Comparison of ENCODE assay signal across 12 cellular contexts in genomic region chr9:27179245-27179870, GRCh38.
"Had no signal": no experiment of that assay in that cellular context is flagged by ENCODE, and none has a peak within 500 bp of the region (broad histone marks: within the 10 kb centered on the region; RNA-seq: fewer than 3 reads in every experiment).

No MANE protein-coding gene starts in this region.

- H3K4me3 ChIP-seq: gastroesophageal sphincter, hepatocyte, mucosa of descending colon, right atrium auricular region, tibial nerve had no signal

- H3K27me3 ChIP-seq: gastroesophageal sphincter, hepatocyte, neutrophil, right atrium auricular region, tibial nerve had no signal

- H2AFZ ChIP-seq: hepatocyte had no signal

- H3K79me2 ChIP-seq: hepatocyte had no signal

- H3K9me3 ChIP-seq: neutrophil had no signal

- DNase-seq: activated CD4-positive, alpha-beta T cell treated with anti-CD3 and anti-CD28 coated beads, Interleukin-2, amount 10 ng/mL, durations not matched to agents 7 days and 5 days; activated CD4-positive, CD25-positive, alpha-beta regulatory T cell; left cardiac atrium; mucosa of descending colon; naive thymus-derived CD8-positive, alpha-beta T cell; small intestine had no signal

- ATAC-seq: gastroesophageal sphincter; left cardiac atrium; mucosa of descending colon; naive thymus-derived CD8-positive, alpha-beta T cell; stimulated activated effector memory CD8-positive, alpha-beta T cell treated with anti-CD3 and anti-CD28 coated beads, Interleukin-12 subunit alpha, Interleukin-12 subunit beta, amount 100 ng/mL, for 72 hours had no signal

- H3K36me3 ChIP-seq: gastroesophageal sphincter, neutrophil, right atrium auricular region had no signal

- H3K4me2 ChIP-seq: hepatocyte had no signal

- H3K27ac ChIP-seq: gastroesophageal sphincter, hepatocyte, neutrophil, right atrium auricular region, tibial nerve had no signal
